ENCODE assay signal across 11 cellular contexts in genomic region chr12:93167331-93167730, GRCh38.
DNase-seq lines count a peak whose midpoint lies in the region; ATAC-seq and TF ChIP-seq lines count a peak whose summit lies in the region.
"Had no signal": no experiment of that assay in that cellular context is flagged by ENCODE, and none has a peak within 500 bp of the region (broad histone marks: within the 10 kb centered on the region; RNA-seq: fewer than 3 reads in every experiment).

No MANE protein-coding gene starts in this region.

- peak; percentile 3 for ATAC-seq in GM19438 (IDR thresholded peaks at IDR 0.05; ENCODE audit: low read depth, unreplicated experiment)
- ATAC-seq in HG03196 (IDR thresholded peaks at IDR 0.05; ENCODE audit: unreplicated experiment): peak; percentile 5

- H3K36me3 ChIP-seq in BLaER1 treated with 17β-estradiol and CSF1 and Interleukin-3, amounts not matched to agents 10 nM and 100 nM: no peaks in the 10 kb centered on the region
- H3K36me3 ChIP-seq in SJCRH30: no peaks in the 10 kb centered on the region

- no peaks in the 10 kb centered on the region for H4K20me1 ChIP-seq in BLaER1 treated with 17β-estradiol and CSF1 and Interleukin-3, amounts not matched to agents 10 nM and 100 nM

- H3K4me2 ChIP-seq in BLaER1 treated with 17β-estradiol and CSF1 and Interleukin-3, amounts not matched to agents 10 nM and 100 nM: peak overlapping the region; percentile 55 to 91 (median 75)

- DNase-seq in epithelial cell of proximal tubule (ENCODE audit: low read depth): no peak
- no peak for DNase-seq in NK-92 (lab: John Stamatoyannopoulos, UW; ENCODE audit: unreplicated experiment)
- no peak for DNase-seq in activated CD4-positive, alpha-beta T cell treated with anti-CD3 and anti-CD28 coated beads, Interleukin-2, amount 10 ng/mL, durations not matched to agents 7 days and 5 days
- no peak for DNase-seq in DMS 273 (lab: John Stamatoyannopoulos, UW; ENCODE audit: unreplicated experiment)
- DNase-seq in SJCRH30: no peak
- DNase-seq: activated T-cell treated with anti-CD3 and anti-CD28 coated beads for 4 hours, natural killer cell had no signal

- H3K4me1 ChIP-seq in BLaER1 treated with 17β-estradiol and CSF1 and Interleukin-3, amounts not matched to agents 10 nM and 100 nM: peaks cover 26 to 47% (median 38%) of the 10 kb centered on the region in 10 experiments
- no peaks in the 10 kb centered on the region for H3K4me1 ChIP-seq in SJCRH30

- no peak overlapping the region for H3K27ac Mint-ChIP-seq in activated CD4-positive, alpha-beta T cell treated with anti-CD3 and anti-CD28 coated beads, Interleukin-2, amount 10 ng/mL, durations not matched to agents 7 days and 5 days
- H3K27ac Mint-ChIP-seq: natural killer cell had no signal

- no peak for TF ChIP-seq CTCF in epithelial cell of proximal tubule (conservative IDR thresholded peaks at IDR 0.05; ENCODE audit: low read depth, low read length)

- peak overlapping the region in 8 of 11 experiments; percentile 20 to 61 (median 38); a peak in 9 of 22 replicates for H3K27ac ChIP-seq in BLaER1 treated with 17β-estradiol and CSF1 and Interleukin-3, amounts not matched to agents 10 nM and 100 nM
- H3K27ac ChIP-seq in SJCRH30: no peak overlapping the region

- H3K9ac ChIP-seq in BLaER1 treated with 17β-estradiol and CSF1 and Interleukin-3, amounts not matched to agents 10 nM and 100 nM: peak overlapping the region in 2 of 11 experiments; percentile 7 to 8; a peak in 3 of 22 replicates

- H3K36me3 Mint-ChIP-seq in activated CD4-positive, alpha-beta T cell treated with anti-CD3 and anti-CD28 coated beads, Interleukin-2, amount 10 ng/mL, durations not matched to agents 7 days and 5 days (ENCODE audit: low read depth): no peaks in the 10 kb centered on the region
- H3K36me3 Mint-ChIP-seq: natural killer cell had no signal

- H3K4me3 ChIP-seq in BLaER1 treated with 17β-estradiol and CSF1 and Interleukin-3, amounts not matched to agents 10 nM and 100 nM: peak overlapping the region in 1 of 10 experiments; percentile 22; a peak in 2 of 20 replicates
- H3K4me3 ChIP-seq in epithelial cell of proximal tubule (ENCODE audit: low read depth, low read length) (peak overlapping the region; percentile 67), SJCRH30 (no peak overlapping the region)

- peaks cover 2% of the 10 kb centered on the region for H3K4me1 Mint-ChIP-seq in activated CD4-positive, alpha-beta T cell treated with anti-CD3 and anti-CD28 coated beads, Interleukin-2, amount 10 ng/mL, durations not matched to agents 7 days and 5 days
- H3K4me1 Mint-ChIP-seq: natural killer cell had no signal

- H3K27me3 ChIP-seq in BLaER1 treated with 17β-estradiol and CSF1 and Interleukin-3, amounts not matched to agents 10 nM and 100 nM: no peaks in the 10 kb centered on the region
- H3K27me3 ChIP-seq in SJCRH30: no peaks in the 10 kb centered on the region
- H3K27me3 ChIP-seq: body of pancreas had no signal

- POLR2A ChIA-PET in activated CD4-positive, alpha-beta T cell treated with anti-CD3 and anti-CD28 coated beads, Interleukin-2, amount 10 ng/mL, durations not matched to agents 7 days and 5 days (lab: Charles Lee): no interaction called here

- peaks cover 0 to 13% (median 5%) of the 10 kb centered on the region in 11 experiments; a peak in 5 of 22 replicates for H3K9me3 ChIP-seq in BLaER1 treated with 17β-estradiol and CSF1 and Interleukin-3, amounts not matched to agents 10 nM and 100 nM (replicated peaks in 1 of 11)
- no peaks in the 10 kb centered on the region for H3K9me3 ChIP-seq in SJCRH30 (replicated peaks)
- H3K9me3 ChIP-seq: body of pancreas had no signal

- H3K9me3 Mint-ChIP-seq in activated CD4-positive, alpha-beta T cell treated with anti-CD3 and anti-CD28 coated beads, Interleukin-2, amount 10 ng/mL, durations not matched to agents 7 days and 5 days: no peaks in the 10 kb centered on the region
- H3K9me3 Mint-ChIP-seq: natural killer cell had no signal

- H3K27me3 Mint-ChIP-seq in activated CD4-positive, alpha-beta T cell treated with anti-CD3 and anti-CD28 coated beads, Interleukin-2, amount 10 ng/mL, durations not matched to agents 7 days and 5 days: no peaks in the 10 kb centered on the region

- CTCF ChIA-PET in activated CD4-positive, alpha-beta T cell treated with anti-CD3 and anti-CD28 coated beads, Interleukin-2, amount 10 ng/mL, durations not matched to agents 7 days and 5 days (lab: Charles Lee): no interaction called here

- H3K4me3 Mint-ChIP-seq in activated CD4-positive, alpha-beta T cell treated with anti-CD3 and anti-CD28 coated beads, Interleukin-2, amount 10 ng/mL, durations not matched to agents 7 days and 5 days: no peak overlapping the region
